In genomic region chr5:2093859-2094615, GRCh38 we compare ENCODE assay signal across 13 cellular contexts.
A peak's percentile ranks its signal among the peaks of the same experiment; 100 is the strongest.
DNase-seq lines count a peak whose midpoint lies in the region; ATAC-seq and TF ChIP-seq lines count a peak whose summit lies in the region.
"Had no signal": no experiment of that assay in that cellular context is flagged by ENCODE, and none has a peak within 500 bp of the region (broad histone marks: within the 10 kb centered on the region; RNA-seq: fewer than 3 reads in every experiment).

No MANE protein-coding gene starts in this region.

- DNase-seq in GM23248 (peak; percentile 76), body of pancreas (no peak), heart left ventricle (peak in 1 of 5 donors; percentile 15), sigmoid colon (no peak), SIG-M5 (lab: John Stamatoyannopoulos, UW) (no peak)
- DNase-seq in activated T-helper 2 cell treated with anti-CD3 and anti-CD28 coated beads, Interferon-gamma antibody, Interleukin-2, Interleukin-4, amounts not matched to agents 10 μg/mL and 5 μg/mL and 100 μg/mL, durations not matched to agents 14 hours and 24 hours and 36 hours (ENCODE audit: low spot score), result no peak
- DNase-seq: activated gamma-delta T cell; CD4-positive, CD25-positive, alpha-beta regulatory T cell; SHP77 had no signal

- H3K9me3 ChIP-seq in GM23248 (ENCODE audit: low read depth) (no peaks in the 10 kb centered on the region), body of pancreas (no peaks in the 10 kb centered on the region), heart left ventricle (no peaks in the 10 kb centered on the region), sigmoid colon (no peaks in the 10 kb centered on the region)

- no peak for TF ChIP-seq CTCF in body of pancreas (IDR thresholded peaks at IDR 0.05)
- TF ChIP-seq CTCF in heart left ventricle (IDR thresholded peaks at IDR 0.05), result no peak
- no peak for TF ChIP-seq CTCF in sigmoid colon (IDR thresholded peaks at IDR 0.05)

- H3K4me2 ChIP-seq in GM23248 (ENCODE audit: unreplicated experiment), result no peak overlapping the region

- H3K4me1 ChIP-seq in GM23248 (ENCODE audit: insufficient read depth) (no peaks in the 10 kb centered on the region), body of pancreas (no peaks in the 10 kb centered on the region), heart left ventricle (no peaks in the 10 kb centered on the region), sigmoid colon (no peaks in the 10 kb centered on the region)

- no peaks in the 10 kb centered on the region for H3K9me2 ChIP-seq in GM23248 (ENCODE audit: insufficient read depth)

- H3K36me3 ChIP-seq in GM23248 (ENCODE audit: low read depth), result no peaks in the 10 kb centered on the region
- no peaks in the 10 kb centered on the region for H3K36me3 ChIP-seq in body of pancreas (replicated peaks in 1 of 2; ENCODE audit: insufficient read depth in 1 of 2, low read depth in 2 of 2)
- no peaks in the 10 kb centered on the region for H3K36me3 ChIP-seq in heart left ventricle
- H3K36me3 ChIP-seq in sigmoid colon, result no peaks in the 10 kb centered on the region

- WGBS in GM23248 (ENCODE audit: low coverage in 1 of 2, low lambda C conversion rate in 2 of 2, missing lambda C conversion rate in 2 of 2), 2 experiments, result 8 to 11% methylated on average over 24 of the region's 24 CpGs
- WGBS in body of pancreas, 2 donors, result 75 to 79% methylated on average over 24 of the region's 24 CpGs
- 84 to 92% (median 88%) methylated on average over 24 of the region's 24 CpGs for WGBS in heart left ventricle, 4 donors
- 87 to 88% methylated on average over 24 of the region's 24 CpGs for WGBS in sigmoid colon, 2 donors

- no peaks in the 10 kb centered on the region for H3K79me2 ChIP-seq in GM23248 (ENCODE audit: insufficient read depth)

- no peaks in the 10 kb centered on the region for H3K4me1 Mint-ChIP-seq in activated T-helper 2 cell treated with anti-CD3 and anti-CD28 coated beads, Interferon-gamma antibody, Interleukin-2, Interleukin-4, amounts not matched to agents 10 μg/mL and 5 μg/mL and 100 μg/mL, durations not matched to agents 14 hours and 24 hours and 36 hours (ENCODE audit: low read depth)
- H3K4me1 Mint-ChIP-seq: CD4-positive, CD25-positive, alpha-beta regulatory T cell; IgD-negative memory B cell had no signal

- 0 out of 2 replicates have a peak overlapping the region, but pooled peaks have one; percentile 36 for H3K9ac ChIP-seq in GM23248

- peak; percentile 53 for ATAC-seq in body of pancreas
- ATAC-seq in heart left ventricle, result peak in 3 of 4 donors; percentile 58 to 79 (median 68)
- no peak for ATAC-seq in HG03521 (IDR thresholded peaks at IDR 0.05; ENCODE audit: unreplicated experiment)
- no peak for ATAC-seq in HG02973 (IDR thresholded peaks at IDR 0.05; ENCODE audit: unreplicated experiment)
- ATAC-seq: activated CD4-positive, CD25-positive, alpha-beta regulatory T cell treated with anti-CD3 and anti-CD28 coated beads, Interleukin-2, amount 50 U/mL, for 24 hours had no signal

- no peaks in the 10 kb centered on the region for H3K27me3 Mint-ChIP-seq in activated T-helper 2 cell treated with anti-CD3 and anti-CD28 coated beads, Interferon-gamma antibody, Interleukin-2, Interleukin-4, amounts not matched to agents 10 μg/mL and 5 μg/mL and 100 μg/mL, durations not matched to agents 14 hours and 24 hours and 36 hours (ENCODE audit: low read depth)
- H3K27me3 Mint-ChIP-seq: IgD-negative memory B cell had no signal

- no peaks in the 10 kb centered on the region for H3K9me3 Mint-ChIP-seq in activated T-helper 2 cell treated with anti-CD3 and anti-CD28 coated beads, Interferon-gamma antibody, Interleukin-2, Interleukin-4, amounts not matched to agents 10 μg/mL and 5 μg/mL and 100 μg/mL, durations not matched to agents 14 hours and 24 hours and 36 hours

- H3K27ac ChIP-seq in GM23248, result peak overlapping the region; percentile 51; the same call in 1 of the 2 replicates
- H3K27ac ChIP-seq in body of pancreas, result no peak overlapping the region
- H3K27ac ChIP-seq in heart left ventricle, result peak overlapping the region in 4 of 12 donors; percentile 13 to 61 (median 27)
- peak overlapping the region in 3 of 4 donors; percentile 4 to 67 (median 42) for H3K27ac ChIP-seq in sigmoid colon

- no peak overlapping the region for H3K4me3 ChIP-seq in GM23248
- H3K4me3 ChIP-seq in body of pancreas, result no peak overlapping the region
- no peak overlapping the region for H3K4me3 ChIP-seq in heart left ventricle
- H3K4me3 ChIP-seq in sigmoid colon, result no peak overlapping the region

- H3K36me3 Mint-ChIP-seq in activated T-helper 2 cell treated with anti-CD3 and anti-CD28 coated beads, Interferon-gamma antibody, Interleukin-2, Interleukin-4, amounts not matched to agents 10 μg/mL and 5 μg/mL and 100 μg/mL, durations not matched to agents 14 hours and 24 hours and 36 hours (ENCODE audit: low read depth), result no peaks in the 10 kb centered on the region
- H3K36me3 Mint-ChIP-seq: CD4-positive, CD25-positive, alpha-beta regulatory T cell; IgD-negative memory B cell had no signal

- peaks cover 6% of the 10 kb centered on the region; the same call in 1 of the 2 replicates for H3F3A ChIP-seq in GM23248 (ENCODE audit: insufficient read depth)

- TF ChIP-seq POLR2A in body of pancreas (IDR thresholded peaks at IDR 0.05) (no peak), heart left ventricle (IDR thresholded peaks at IDR 0.05) (no peak), sigmoid colon (IDR thresholded peaks at IDR 0.05) (no peak)

- no peak overlapping the region for H3K4me3 Mint-ChIP-seq in activated T-helper 2 cell treated with anti-CD3 and anti-CD28 coated beads, Interferon-gamma antibody, Interleukin-2, Interleukin-4, amounts not matched to agents 10 μg/mL and 5 μg/mL and 100 μg/mL, durations not matched to agents 14 hours and 24 hours and 36 hours (ENCODE audit: low read depth)
- H3K4me3 Mint-ChIP-seq: CD4-positive, CD25-positive, alpha-beta regulatory T cell; IgD-negative memory B cell had no signal

- intact Hi-C loops in body of pancreas (cut with DNase I), result no loop called here
- intact Hi-C loops in heart left ventricle (cut with DNase I), result no loop called here
- intact Hi-C loops in sigmoid colon (cut with DNase I), result no loop called here
- intact Hi-C loops in activated T-helper 2 cell treated with anti-CD3 and anti-CD28 coated beads, Interferon-gamma antibody, Interleukin-2, Interleukin-4, amounts not matched to agents 10 μg/mL and 5 μg/mL and 100 μg/mL, durations not matched to agents 14 hours and 24 hours and 36 hours (cut with micrococcal nuclease), result no loop called here

- TF ChIP-seq EP300 in sigmoid colon (IDR thresholded peaks at IDR 0.05), result no peak

- in situ Hi-C loops in GM23248 (cut with MboI), result no loop called here

- H4K20me1 ChIP-seq in GM23248 (ENCODE audit: insufficient read depth), result no peaks in the 10 kb centered on the region

- H3K27me3 ChIP-seq in GM23248 (replicated peaks; ENCODE audit: insufficient read depth) (no peaks in the 10 kb centered on the region), body of pancreas (peaks cover 0 to 10% of the 10 kb centered on the region in 2 donors), heart left ventricle (no peaks in the 10 kb centered on the region), sigmoid colon (no peaks in the 10 kb centered on the region)

- peak overlapping the region; percentile 19; the same call in 1 of the 2 replicates for H2AFZ ChIP-seq in GM23248

- no peak overlapping the region for H3K27ac Mint-ChIP-seq in activated T-helper 2 cell treated with anti-CD3 and anti-CD28 coated beads, Interferon-gamma antibody, Interleukin-2, Interleukin-4, amounts not matched to agents 10 μg/mL and 5 μg/mL and 100 μg/mL, durations not matched to agents 14 hours and 24 hours and 36 hours
- H3K27ac Mint-ChIP-seq: CD4-positive, CD25-positive, alpha-beta regulatory T cell had no signal

Comparison
In these comparisons a context has a peak if more than half of its experiments do, and no peak if none do; other contexts are left out.
1. H3K27ac ChIP-seq: peak in GM23248 (single experiment) and sigmoid colon (3 of 4); none in body of pancreas (0 of 4).
2. ATAC-seq: peak in body of pancreas (single experiment) and heart left ventricle (3 of 4); none in HG03521 (single experiment) and HG02973 (single experiment).